In genomic region chr11:67376421-67376820, GRCh38 we compare ENCODE assay signal across 23 cellular contexts. TPM values are rescaled to one million over a fixed set of nuclear protein-coding genes. Genes with fewer than 3 reads are reported as not detected.
DNase-seq lines count a peak whose midpoint lies in the region; ATAC-seq, FAIRE-seq and TF ChIP-seq lines count a peak whose summit lies in the region.
"Had no signal": no experiment of that assay in that cellular context is flagged by ENCODE, and none has a peak within 500 bp of the region (broad histone marks: within the 10 kb centered on the region; RNA-seq: fewer than 3 reads in every experiment).

No MANE protein-coding gene starts in this region.

- peaks cover 19% of the 10 kb centered on the region for H3K4me1 Mint-ChIP-seq in activated naive CD8-positive, alpha-beta T cell treated with anti-CD3 and anti-CD28 coated beads for 36 hours

- H3K79me2 ChIP-seq in GM12878 (ENCODE audit: control insufficient read depth, insufficient read depth, low read length) = no peaks in the 10 kb centered on the region

- DNase-seq in H7 = peak; percentile 59
- no peak for DNase-seq in GM12878 (ENCODE audit: low read depth, low spot score)
- DNase-seq in mesenchymal stem cell = no peak
- no peak for DNase-seq in activated gamma-delta T cell treated with Interleukin-2 at 50 U/mL for 16 hours
- no peak for DNase-seq in DMS53 treated with DMSO at 0.1 percent for 48 hours (lab: John Stamatoyannopoulos, UW; ENCODE audit: unreplicated experiment)
- DNase-seq in activated naive CD8-positive, alpha-beta T cell treated with anti-CD3 and anti-CD28 coated beads for 36 hours = no peak
- DNase-seq: activated CD8-positive, alpha-beta T cell treated with anti-CD3 and anti-CD28 coated beads, Interleukin-2, amount 10 ng/mL, durations not matched to agents 7 days and 5 days; activated naive CD4-positive, alpha-beta T cell treated with anti-CD3 and anti-CD28 coated beads, Interleukin-2, amount 50 U/mL, for 16 hours; activated T-cell treated with anti-CD3 and anti-CD28 coated beads, Interleukin-2, amount 50 U/mL, for 48 hours; cerebellar nuclear complex; immature natural killer cell; Kasumi-1; NCI-H1048; NCI-H2029; nucleus accumbens; stimulated activated CD8-positive, alpha-beta memory T cell treated with anti-CD3 and anti-CD28 coated beads, Interleukin-4, amount 100 ng/mL, for 48 hours had no signal

- H2BK15ac ChIP-seq in mesenchymal stem cell (ENCODE audit: low read depth, poor library complexity, severe bottlenecking) = peak overlapping the region; percentile 83

- no TSS peak for BruUV-seq in GM12878 (replicated peaks; lab: Mats Ljungman, UMichigan)

- H3K4me1 ChIP-seq in GM12878 (ENCODE audit: control insufficient read depth, insufficient read depth, low read length) (peaks cover 23% of the 10 kb centered on the region), mesenchymal stem cell (ENCODE audit: control insufficient read depth, insufficient read depth, low read depth, low read length) (peaks cover 53% of the 10 kb centered on the region)

- no peak for FAIRE-seq in GM12878 (lab: Jason Lieb, UNC)
- FAIRE-seq: RCC 7860, urothelium cell line had no signal

- H4K91ac ChIP-seq in mesenchymal stem cell (ENCODE audit: low read length) = no peak overlapping the region

- H3K9ac ChIP-seq in GM12878 (ENCODE audit: control insufficient read depth, insufficient read depth, low read length) = no peak overlapping the region
- H3K9ac ChIP-seq in mesenchymal stem cell (ENCODE audit: low read length) = no peak overlapping the region

- H4K8ac ChIP-seq in mesenchymal stem cell (ENCODE audit: low read length) = no peak overlapping the region

- TF ChIP-seq CTCF in 22Rv1 (IDR thresholded peaks at IDR 0.05) = no peak
- no peak for TF ChIP-seq CTCF in GM12878 (IDR thresholded peaks at IDR 0.05 in 2 of 3, conservative IDR thresholded peaks at IDR 0.05 in 1 of 3; ENCODE audit: control insufficient read depth in 2 of 3, extremely low read depth in 1 of 3, insufficient read depth in 1 of 3, low read depth in 3 of 3, low read length in 3 of 3)

- no peak overlapping the region for H3K4ac ChIP-seq in mesenchymal stem cell (ENCODE audit: low read depth in 1 of 2, low read length in 2 of 2)

- no peak for TF ChIP-seq POLR2A in GM12878 (IDR thresholded peaks at IDR 0.05; ENCODE audit: low read depth, low read length)

- TF ChIP-seq RAD21 in GM12878 (IDR thresholded peaks at IDR 0.05; ENCODE audit: insufficient read depth, low read depth, low read length) = no peak

- in situ Hi-C loops in GM12878 (cut with MboI) = no loop called here

- no peaks in the 10 kb centered on the region for H4K20me1 ChIP-seq in GM12878 (ENCODE audit: control insufficient read depth, insufficient read depth)

- intact Hi-C loops in GM12878 (cut with micrococcal nuclease; ENCODE audit: unreplicated experiment) = no loop called here

- H3K27ac Mint-ChIP-seq in activated naive CD8-positive, alpha-beta T cell treated with anti-CD3 and anti-CD28 coated beads for 36 hours = no peak overlapping the region

- RAD21 ChIA-PET in GM12878 (lab: Charles Lee; ENCODE audit: unreplicated experiment) = interaction anchor here (7.2 to 15.0 kb wide), 2 partner anchors 23 to 32 kb away, joined by 197 to 525 read pairs; partner anchors contain the start of gene POLD4

- H3K4me2 ChIP-seq in GM12878 (ENCODE audit: control insufficient read depth, insufficient read depth) (no peak overlapping the region), mesenchymal stem cell (ENCODE audit: low read length, poor library complexity, severe bottlenecking) (no peak overlapping the region)

- no peaks in the 10 kb centered on the region for H3K9me3 ChIP-seq in GM12878 (replicated peaks; ENCODE audit: control insufficient read depth, insufficient read depth, low read length)
- no peaks in the 10 kb centered on the region for H3K9me3 ChIP-seq in mesenchymal stem cell (ENCODE audit: control insufficient read depth, low read length)
- H3K9me3 ChIP-seq: ascending aorta had no signal

- H2AFZ ChIP-seq in GM12878 (ENCODE audit: control insufficient read depth, low read depth, low read length) (no peak overlapping the region), mesenchymal stem cell (ENCODE audit: low read depth, low read length) (no peak overlapping the region)

- H3K4me3 Mint-ChIP-seq in activated naive CD8-positive, alpha-beta T cell treated with anti-CD3 and anti-CD28 coated beads for 36 hours = no peak overlapping the region
- H3K4me3 Mint-ChIP-seq: activated CD8-positive, alpha-beta T cell treated with anti-CD3 and anti-CD28 coated beads, Interleukin-2, amount 10 ng/mL, durations not matched to agents 7 days and 5 days had no signal

- POLR2A ChIA-PET in GM12878 (lab: Charles Lee) = interaction anchor here (1.1 to 8.4 kb wide), 2 partner anchors 9 to 22 kb away, joined by 3 to 183 read pairs; partner anchors contain the start of gene POLD4

- H3K23ac ChIP-seq in mesenchymal stem cell (ENCODE audit: low read length in 2 of 2) = no peak overlapping the region

- peak overlapping the region; percentile 71 for H2AK5ac ChIP-seq in mesenchymal stem cell (ENCODE audit: low read length, severe bottlenecking)

- H3K9me3 Mint-ChIP-seq in activated naive CD8-positive, alpha-beta T cell treated with anti-CD3 and anti-CD28 coated beads for 36 hours = no peaks in the 10 kb centered on the region

- no peak overlapping the region for H2BK5ac ChIP-seq in mesenchymal stem cell (ENCODE audit: low read depth, low read length, poor library complexity, severe bottlenecking)

- SMC1A ChIA-PET in GM12878 (lab: Charles Lee; ENCODE audit: uncharacterized antibody, unreplicated experiment) = interaction anchor here (21.3 kb wide), 1 partner anchor 20 kb away, joined by 646 read pairs; the partner anchor contains the start of gene POLD4

- WGBS in GM12878 (ENCODE audit: insufficient coverage, insufficient replicate concordance, low lambda C conversion rate, missing lambda C conversion rate) = 40% methylated on average over 5 of the region's 5 CpGs
- 64% methylated on average over 5 of the region's 5 CpGs for WGBS in mesenchymal stem cell

- H3K4me3 ChIP-seq in H7 (ENCODE audit: insufficient read depth, low read depth, low read length) (no peak overlapping the region; the same call in 1 of the 2 replicates), GM12878 (no peak overlapping the region), mesenchymal stem cell (ENCODE audit: insufficient read depth in 1 of 2, low read depth in 1 of 2, low read length in 2 of 2) (no peak overlapping the region)
- H3K4me3 ChIP-seq: ascending aorta had no signal

- H2BK120ac ChIP-seq in mesenchymal stem cell (ENCODE audit: low read depth, low read length) = no peak overlapping the region

- H3K36me3 Mint-ChIP-seq in activated naive CD8-positive, alpha-beta T cell treated with anti-CD3 and anti-CD28 coated beads for 36 hours = no peaks in the 10 kb centered on the region
- H3K36me3 Mint-ChIP-seq: immature natural killer cell had no signal

- H3K36me3 ChIP-seq in H7 (replicated peaks; ENCODE audit: control insufficient read depth, insufficient read depth, low read length) (no peaks in the 10 kb centered on the region), GM12878 (ENCODE audit: control insufficient read depth in 2 of 2, insufficient read depth in 2 of 2, low read length in 1 of 2) (no peaks in the 10 kb centered on the region), mesenchymal stem cell (ENCODE audit: control insufficient read depth in 1 of 2, insufficient read depth in 2 of 2, low read depth in 1 of 2, low read length in 2 of 2) (peaks cover 0 to 8% of the 10 kb centered on the region in 2 experiments)
- H3K36me3 ChIP-seq: ascending aorta had no signal

- peaks cover 28% of the 10 kb centered on the region for H3K27me3 ChIP-seq in H7 (ENCODE audit: control insufficient read depth, insufficient read depth, low read length)
- H3K27me3 ChIP-seq in GM12878 (replicated peaks in 1 of 2; ENCODE audit: control insufficient read depth in 2 of 2, insufficient read depth in 2 of 2, low read length in 1 of 2) = peaks cover 2 to 4% of the 10 kb centered on the region in 2 experiments; a peak in 3 of 4 replicates
- no peaks in the 10 kb centered on the region for H3K27me3 ChIP-seq in mesenchymal stem cell (ENCODE audit: control insufficient read depth in 1 of 2, insufficient read depth in 1 of 2, low read length in 2 of 2)
- H3K27me3 ChIP-seq: ascending aorta had no signal

- no peak overlapping the region for H3K14ac ChIP-seq in mesenchymal stem cell (ENCODE audit: low read length in 2 of 2)

- ATAC-seq in GM12878 (no peak), GM18498 (IDR thresholded peaks at IDR 0.05; ENCODE audit: unreplicated experiment) (no peak)
- ATAC-seq: activated CD8-positive, alpha-beta T cell treated with anti-CD3 and anti-CD28 coated beads, Interleukin-2, amount 10 ng/mL, durations not matched to agents 7 days and 5 days had no signal

- H2BK12ac ChIP-seq in mesenchymal stem cell (ENCODE audit: low read length in 2 of 2) = peak overlapping the region in 1 of 2 experiments; percentile 67

- CTCF ChIA-PET in GM12878 (lab: Yijun Ruan, JAX) = interaction anchor here (1.6 to 25.5 kb wide), 3 partner anchors 15 to 114 kb away, joined by 5 to 1301 read pairs (median 390); partner anchors contain the start of genes CLCF1 and POLD4

- no peak overlapping the region for H3K18ac ChIP-seq in mesenchymal stem cell (ENCODE audit: low read depth in 1 of 2, low read length in 2 of 2)

- TF ChIP-seq EP300 in GM12878 (IDR thresholded peaks at IDR 0.05; ENCODE audit: borderline replicate concordance in 1 of 2, control insufficient read depth in 1 of 2, low read depth in 2 of 2, low read length in 2 of 2) = no peak

- 0 out of 2 replicates have a peak overlapping the region, but pooled peaks have one; percentile 10 for H3K27ac ChIP-seq in 22Rv1
- no peak overlapping the region for H3K27ac ChIP-seq in GM12878 (ENCODE audit: control insufficient read depth, insufficient read depth)
- H3K27ac ChIP-seq in mesenchymal stem cell (ENCODE audit: low read length, poor library complexity, severe bottlenecking) = no peak overlapping the region
- H3K27ac ChIP-seq: ascending aorta, C4-2B had no signal

- peaks cover 22% of the 10 kb centered on the region for H3K27me3 Mint-ChIP-seq in activated naive CD8-positive, alpha-beta T cell treated with anti-CD3 and anti-CD28 coated beads for 36 hours

- H3K79me1 ChIP-seq in mesenchymal stem cell (replicated peaks; ENCODE audit: low read length, poor library complexity, severe bottlenecking) = peaks cover 7% of the 10 kb centered on the region

RNA-seq across cellular contexts. Expression of gene CLCF1, which starts 3.0 kb away (rescaled TPM):
- total RNA-seq in H7 (2014; rRNA removed; shearing (Covaris generic)) = 3.7 and 4.4 TPM in 2 replicates
- total RNA-seq in GM12878 (2013; cell fraction: nucleolus; rRNA removed) = 0.98 and 1.1 TPM in 2 replicates
- total RNA-seq in GM12878 (2014; rRNA removed) = 0.68 and 0.82 TPM in 2 replicates
- 0.63 and 0.64 TPM in 2 replicates for total RNA-seq in GM12878 (2014; rRNA removed; fragmentation: Illumina TruSeq; extraction: Trizol)
- total RNA-seq in GM12878 (2021) = 1.3 and 1.5 TPM in 2 replicates
- 0.31 TPM for polyA plus RNA-seq in GM12878 (2011; ENCODE audit: low read depth)
- polyA plus RNA-seq in GM12878 (2011; rRNA removed) = 0.12 and 0.16 TPM in 2 replicates
- polyA plus RNA-seq in GM12878 (2011; cell fraction: cytosol; rRNA removed) = 0.42 and 0.45 TPM in 2 replicates
- 0.84 and 1.2 TPM in 2 replicates for polyA plus RNA-seq in GM12878 (2011; cell fraction: nucleus; rRNA removed)
- 0.74 and 0.87 TPM in 2 replicates for polyA plus RNA-seq in GM12878 (2012)
- polyA plus RNA-seq in GM12878 (2014; fragmentation: Illumina TruSeq; extraction: Trizol) = 0.25 and 0.79 TPM in 2 replicates
- under 1 TPM; 0.24 to 0.58 TPM for polyA plus RNA-seq in GM12878 (2014; fragmentation: Nextera tagmentation; extraction: Ambion mirVana)
- polyA plus RNA-seq in GM12878 (2014; rRNA removed) = 2.1 and 2.4 TPM in 2 replicates
- polyA plus RNA-seq in GM12878 (2016; fragmentation: Nextera tagmentation; extraction: Ambion mirVana) = under 1 TPM in 1 of 2 experiments, not detected in 1; 0.35 TPM
- polyA minus RNA-seq in GM12878 (2011; rRNA and poly(A)+ RNA removed) = 0.37 and 0.52 TPM in 2 replicates
- polyA minus RNA-seq in GM12878 (2011; cell fraction: cytosol; rRNA and poly(A)+ RNA removed) = not detected in 2 replicates
- polyA minus RNA-seq in GM12878 (2011; cell fraction: nucleus; rRNA and poly(A)+ RNA removed) = 0.24 and 0.38 TPM in 2 replicates
- polyA plus RNA-seq in mesenchymal stem cell (2013, experiment 1 of 2) = 5.7 TPM
- 5.8 TPM for polyA plus RNA-seq in mesenchymal stem cell (2013, experiment 2 of 2)
- under 1 TPM; 0.31 to 0.56 TPM for total RNA-seq in activated naive CD8-positive, alpha-beta T cell treated with anti-CD3 and anti-CD28 coated beads for 36 hours

RNA-seq across cellular contexts. Expression of gene RAD9A, which starts 15.4 kb away (rescaled TPM):
- total RNA-seq in H7 (2014; rRNA removed; shearing (Covaris generic)) = 20.2 and 27.0 TPM in 2 replicates
- total RNA-seq in GM12878 (2013; cell fraction: nucleolus; rRNA removed) = 30.1 and 32.3 TPM in 2 replicates
- total RNA-seq in GM12878 (2014; rRNA removed) (21.0 and 21.9 TPM in 2 replicates), GM12878 (2014; rRNA removed; fragmentation: Illumina TruSeq; extraction: Trizol) (8.2 TPM in 2 replicates), GM12878 (2021) (29.5 and 32.7 TPM in 2 replicates)
- polyA plus RNA-seq in GM12878 (2011; ENCODE audit: low read depth) = 12.9 TPM
- polyA plus RNA-seq in GM12878 (2011; rRNA removed) (9.6 and 18.6 TPM in 2 replicates), GM12878 (2014; fragmentation: Illumina TruSeq; extraction: Trizol) (5.8 and 15.6 TPM in 2 replicates), GM12878 (2014; fragmentation: Nextera tagmentation; extraction: Ambion mirVana) (1 to 10 TPM; 1.1 to 3.6 TPM), GM12878 (2014; rRNA removed) (36.2 and 37.6 TPM in 2 replicates), GM12878 (2016; fragmentation: Nextera tagmentation; extraction: Ambion mirVana) (10 to 100 TPM; 22.0 to 25.6 TPM)
- 31.8 and 50.4 TPM in 2 replicates for polyA plus RNA-seq in GM12878 (2011; cell fraction: cytosol; rRNA removed)
- 114 and 143 TPM in 2 replicates for polyA plus RNA-seq in GM12878 (2011; cell fraction: nucleus; rRNA removed)
- 21.3 and 26.9 TPM in 2 replicates for polyA plus RNA-seq in GM12878 (2012)
- polyA minus RNA-seq in GM12878 (2011; rRNA and poly(A)+ RNA removed) = 7.2 and 11.3 TPM in 2 replicates
- 4.8 and 10.5 TPM in 2 replicates for polyA minus RNA-seq in GM12878 (2011; cell fraction: cytosol; rRNA and poly(A)+ RNA removed)
- 14.0 and 24.6 TPM in 2 replicates for polyA minus RNA-seq in GM12878 (2011; cell fraction: nucleus; rRNA and poly(A)+ RNA removed)
- polyA plus RNA-seq in mesenchymal stem cell (2013, experiment 1 of 2) = 8.5 TPM
- polyA plus RNA-seq in mesenchymal stem cell (2013, experiment 2 of 2) = 7.7 TPM
- total RNA-seq in activated naive CD8-positive, alpha-beta T cell treated with anti-CD3 and anti-CD28 coated beads for 36 hours = 10 to 100 TPM; 31.2 to 33.7 TPM

RNA-seq across cellular contexts. Expression of gene POLD4, which starts 23.1 kb away (rescaled TPM):
- 49.8 and 53.9 TPM in 2 replicates for total RNA-seq in H7 (2014; rRNA removed; shearing (Covaris generic))
- total RNA-seq in GM12878 (2013; cell fraction: nucleolus; rRNA removed) = 56.1 and 63.5 TPM in 2 replicates
- total RNA-seq in GM12878 (2014; rRNA removed) (140 and 142 TPM in 2 replicates), GM12878 (2014; rRNA removed; fragmentation: Illumina TruSeq; extraction: Trizol) (46.8 and 51.2 TPM in 2 replicates), GM12878 (2021) (103 and 110 TPM in 2 replicates)
- 80.8 TPM for polyA plus RNA-seq in GM12878 (2011; ENCODE audit: low read depth)
- polyA plus RNA-seq in GM12878 (2011; rRNA removed) (43.4 and 72.8 TPM in 2 replicates), GM12878 (2014; fragmentation: Illumina TruSeq; extraction: Trizol) (11.5 and 25.8 TPM in 2 replicates), GM12878 (2014; fragmentation: Nextera tagmentation; extraction: Ambion mirVana) (10 to 100 TPM in 1 of 2 experiments, 1 to 10 TPM in 1; 8.1 to 23.5 TPM), GM12878 (2014; rRNA removed) (176 and 184 TPM in 2 replicates), GM12878 (2016; fragmentation: Nextera tagmentation; extraction: Ambion mirVana) (100 to 1,000 TPM; 120 to 125 TPM)
- polyA plus RNA-seq in GM12878 (2011; cell fraction: cytosol; rRNA removed) = 189 and 201 TPM in 2 replicates
- polyA plus RNA-seq in GM12878 (2011; cell fraction: nucleus; rRNA removed) = 133 and 135 TPM in 2 replicates
- 174 and 197 TPM in 2 replicates for polyA plus RNA-seq in GM12878 (2012)
- 22.5 and 64.9 TPM in 2 replicates for polyA minus RNA-seq in GM12878 (2011; rRNA and poly(A)+ RNA removed)
- polyA minus RNA-seq in GM12878 (2011; cell fraction: cytosol; rRNA and poly(A)+ RNA removed) = 39.0 and 41.6 TPM in 2 replicates
- polyA minus RNA-seq in GM12878 (2011; cell fraction: nucleus; rRNA and poly(A)+ RNA removed) = 35.1 and 49.9 TPM in 2 replicates
- 117 TPM for polyA plus RNA-seq in mesenchymal stem cell (2013, experiment 1 of 2)
- polyA plus RNA-seq in mesenchymal stem cell (2013, experiment 2 of 2) = 117 TPM
- 10 to 100 TPM; 28.5 to 28.6 TPM for total RNA-seq in activated naive CD8-positive, alpha-beta T cell treated with anti-CD3 and anti-CD28 coated beads for 36 hours

RNA-seq across cellular contexts. Expression of gene PPP1CA, which starts 25.2 kb away (rescaled TPM):
- 246 and 314 TPM in 2 replicates for total RNA-seq in H7 (2014; rRNA removed; shearing (Covaris generic))
- 38.1 and 44.1 TPM in 2 replicates for total RNA-seq in GM12878 (2013; cell fraction: nucleolus; rRNA removed)
- total RNA-seq in GM12878 (2014; rRNA removed) = 342 and 371 TPM in 2 replicates
- 170 and 176 TPM in 2 replicates for total RNA-seq in GM12878 (2014; rRNA removed; fragmentation: Illumina TruSeq; extraction: Trizol)
- total RNA-seq in GM12878 (2021) = 265 and 269 TPM in 2 replicates
- polyA plus RNA-seq in GM12878 (2011; ENCODE audit: low read depth) = 75.3 TPM
- 86.0 and 211 TPM in 2 replicates for polyA plus RNA-seq in GM12878 (2011; rRNA removed)
- 440 and 506 TPM in 2 replicates for polyA plus RNA-seq in GM12878 (2011; cell fraction: cytosol; rRNA removed)
- 220 and 242 TPM in 2 replicates for polyA plus RNA-seq in GM12878 (2011; cell fraction: nucleus; rRNA removed)
- polyA plus RNA-seq in GM12878 (2012) = 174 and 181 TPM in 2 replicates
- 128 and 202 TPM in 2 replicates for polyA plus RNA-seq in GM12878 (2014; fragmentation: Illumina TruSeq; extraction: Trizol)
- 10 to 100 TPM; 26.4 to 41.7 TPM for polyA plus RNA-seq in GM12878 (2014; fragmentation: Nextera tagmentation; extraction: Ambion mirVana)
- polyA plus RNA-seq in GM12878 (2014; rRNA removed) = 306 and 326 TPM in 2 replicates
- polyA plus RNA-seq in GM12878 (2016; fragmentation: Nextera tagmentation; extraction: Ambion mirVana) = 100 to 1,000 TPM; 417 to 458 TPM
- polyA minus RNA-seq in GM12878 (2011; rRNA and poly(A)+ RNA removed) = 121 and 204 TPM in 2 replicates
- polyA minus RNA-seq in GM12878 (2011; cell fraction: cytosol; rRNA and poly(A)+ RNA removed) = 83.8 and 94.6 TPM in 2 replicates
- polyA minus RNA-seq in GM12878 (2011; cell fraction: nucleus; rRNA and poly(A)+ RNA removed) = 49.0 and 75.9 TPM in 2 replicates
- 157 TPM for polyA plus RNA-seq in mesenchymal stem cell (2013, experiment 1 of 2)
- polyA plus RNA-seq in mesenchymal stem cell (2013, experiment 2 of 2) = 161 TPM
- 100 to 1,000 TPM; 262 to 269 TPM for total RNA-seq in activated naive CD8-positive, alpha-beta T cell treated with anti-CD3 and anti-CD28 coated beads for 36 hours

RNA-seq across cellular contexts. Expression of gene TBC1D10C, which starts 27.5 kb away (rescaled TPM):
- total RNA-seq in H7 (2014; rRNA removed; shearing (Covaris generic)) = 0.44 and 0.52 TPM in 2 replicates
- 59.5 and 60.3 TPM in 2 replicates for total RNA-seq in GM12878 (2013; cell fraction: nucleolus; rRNA removed)
- total RNA-seq in GM12878 (2014; rRNA removed) (52.0 and 60.0 TPM in 2 replicates), GM12878 (2014; rRNA removed; fragmentation: Illumina TruSeq; extraction: Trizol) (18.4 and 19.5 TPM in 2 replicates), GM12878 (2021) (77.4 and 80.7 TPM in 2 replicates)
- polyA plus RNA-seq in GM12878 (2011; ENCODE audit: low read depth) = 12.8 TPM
- polyA plus RNA-seq in GM12878 (2011; rRNA removed) (9.6 and 15.4 TPM in 2 replicates), GM12878 (2014; fragmentation: Illumina TruSeq; extraction: Trizol) (3.4 and 13.5 TPM in 2 replicates), GM12878 (2014; fragmentation: Nextera tagmentation; extraction: Ambion mirVana) (1 to 10 TPM; 1.1 to 6.6 TPM), GM12878 (2014; rRNA removed) (83.4 and 85.3 TPM in 2 replicates), GM12878 (2016; fragmentation: Nextera tagmentation; extraction: Ambion mirVana) (10 to 100 TPM; 61.8 to 73.3 TPM)
- 27.2 and 41.2 TPM in 2 replicates for polyA plus RNA-seq in GM12878 (2011; cell fraction: cytosol; rRNA removed)
- 200 and 210 TPM in 2 replicates for polyA plus RNA-seq in GM12878 (2011; cell fraction: nucleus; rRNA removed)
- 48.1 and 51.7 TPM in 2 replicates for polyA plus RNA-seq in GM12878 (2012)
- polyA minus RNA-seq in GM12878 (2011; rRNA and poly(A)+ RNA removed) = 8.1 and 20.2 TPM in 2 replicates
- 9.6 and 12.3 TPM in 2 replicates for polyA minus RNA-seq in GM12878 (2011; cell fraction: cytosol; rRNA and poly(A)+ RNA removed)
- 26.1 and 33.3 TPM in 2 replicates for polyA minus RNA-seq in GM12878 (2011; cell fraction: nucleus; rRNA and poly(A)+ RNA removed)
- polyA plus RNA-seq in mesenchymal stem cell (2013, experiment 1 of 2) = not detected
- polyA plus RNA-seq in mesenchymal stem cell (2013, experiment 2 of 2) = not detected
- total RNA-seq in activated naive CD8-positive, alpha-beta T cell treated with anti-CD3 and anti-CD28 coated beads for 36 hours = 100 to 1,000 TPM; 117 to 121 TPM
- total RNA-seq: A673 had no signal
